26 cellular contexts compared by ENCODE assay signal in genomic region chr2:48268671-48269070, GRCh38.
"Had no signal": no experiment of that assay in that cellular context is flagged by ENCODE, and none has a peak within 500 bp of the region (broad histone marks: within the 10 kb centered on the region; RNA-seq: fewer than 3 reads in every experiment).

No MANE protein-coding gene starts in this region.

- H3K36me3 Mint-ChIP-seq: mesothelial cell of epicardium; natural killer cell treated with Interleukin-12 subunit alpha and Interleukin-12 subunit beta and Interleukin-15 and Interleukin-18, amount 100 ng/mL, for 72 hours; stimulated activated effector memory CD8-positive, alpha-beta T cell treated with anti-CD3 and anti-CD28 coated beads, Interleukin-12 subunit alpha, Interleukin-12 subunit beta, amount 100 ng/mL, for 72 hours; T-cell had no signal

- H3K79me2 ChIP-seq: parathyroid adenoma had no signal

- H3K27me3 Mint-ChIP-seq: activated CD4-positive, alpha-beta T cell treated with anti-CD3 and anti-CD28 coated beads for 36 hours; activated naive CD8-positive, alpha-beta T cell; activated T-cell treated with anti-CD3 and anti-CD28 coated beads, Interleukin-2, amount 50 U/mL, for 24 hours; activated T-helper 17 cell treated with anti-CD3 and anti-CD28 coated beads, Interleukin-2, amount 50 U/mL, for 72 hours; dendritic cell treated with granulocyte-macrophage colony-stimulating factor and Interleukin-4, amounts not matched to agents 40 ng/mL and 50 ng/mL, for 4 days; natural killer cell treated with Interleukin-12 subunit alpha and Interleukin-12 subunit beta and Interleukin-15 and Interleukin-18, amount 100 ng/mL, for 72 hours had no signal

- H3K9me3 Mint-ChIP-seq: activated B cell treated with CpG ODN at 0.5 μM for 24 hours; activated T-cell treated with anti-CD3 and anti-CD28 coated beads, Interleukin-2, amount 50 U/mL, for 24 hours; activated T-helper 17 cell treated with anti-CD3 and anti-CD28 coated beads, Interleukin-2, amount 50 U/mL, for 72 hours; dendritic cell treated with granulocyte-macrophage colony-stimulating factor and Interleukin-4, amounts not matched to agents 40 ng/mL and 50 ng/mL, for 4 days; natural killer cell treated with Interleukin-12 subunit alpha and Interleukin-12 subunit beta and Interleukin-15 and Interleukin-18, amount 100 ng/mL, for 72 hours; stimulated activated effector memory CD8-positive, alpha-beta T cell treated with anti-CD3 and anti-CD28 coated beads, Interleukin-12 subunit alpha, Interleukin-12 subunit beta, amount 100 ng/mL, for 72 hours; T-cell; T-helper 2 cell treated with Interferon-gamma antibody and Interleukin-4, amounts not matched to agents 5 μg/mL and 100 μg/mL, for 36 hours had no signal

- H3K9me3 ChIP-seq: adrenal gland, ascending aorta, left lung, upper lobe of left lung had no signal

- H3K36me3 ChIP-seq: adrenal gland, ascending aorta, brain microvascular endothelial cell, left lung, upper lobe of left lung had no signal

- H3K27me3 ChIP-seq: adrenal gland, ascending aorta, brain microvascular endothelial cell, foreskin keratinocyte, left lung, upper lobe of left lung had no signal

- H3K27ac ChIP-seq: adrenal gland, ascending aorta, brain microvascular endothelial cell, foreskin keratinocyte, left lung, parathyroid adenoma, upper lobe of left lung had no signal

- H3K4me1 ChIP-seq: adrenal gland, ascending aorta, foreskin keratinocyte, parathyroid adenoma, upper lobe of left lung had no signal

- H2AFZ ChIP-seq: parathyroid adenoma had no signal

- H3K4me3 ChIP-seq: adrenal gland, ascending aorta, left lung, lung, upper lobe of left lung had no signal

- H3K4me1 Mint-ChIP-seq: activated B cell treated with CpG ODN at 0.5 μM for 24 hours; activated CD4-positive, alpha-beta T cell treated with anti-CD3 and anti-CD28 coated beads for 36 hours; activated T-helper 17 cell treated with anti-CD3 and anti-CD28 coated beads, Interleukin-2, amount 50 U/mL, for 72 hours; mesothelial cell of epicardium had no signal

- H3K27ac Mint-ChIP-seq: activated B cell treated with CpG ODN at 0.5 μM for 24 hours; activated CD4-positive, alpha-beta T cell treated with anti-CD3 and anti-CD28 coated beads for 36 hours; activated naive CD8-positive, alpha-beta T cell; activated T-cell treated with anti-CD3 and anti-CD28 coated beads, Interleukin-2, amount 50 U/mL, for 24 hours; activated T-helper 17 cell treated with anti-CD3 and anti-CD28 coated beads, Interleukin-2, amount 50 U/mL, for 72 hours; dendritic cell treated with granulocyte-macrophage colony-stimulating factor and Interleukin-4, amounts not matched to agents 40 ng/mL and 50 ng/mL, for 4 days; mesothelial cell of epicardium; natural killer cell treated with Interleukin-12 subunit alpha and Interleukin-12 subunit beta and Interleukin-15 and Interleukin-18, amount 100 ng/mL, for 72 hours; stimulated activated effector memory CD8-positive, alpha-beta T cell treated with anti-CD3 and anti-CD28 coated beads, Interleukin-12 subunit alpha, Interleukin-12 subunit beta, amount 100 ng/mL, for 72 hours; T-cell; T-helper 2 cell treated with Interferon-gamma antibody and Interleukin-4, amounts not matched to agents 5 μg/mL and 100 μg/mL, for 36 hours had no signal

- DNase-seq: activated B cell treated with CpG ODN at 0.5 μM for 24 hours; activated CD4-positive, alpha-beta T cell treated with anti-CD3 and anti-CD28 coated beads for 36 hours; activated CD4-positive, alpha-beta T cell treated with anti-CD3 and anti-CD28 coated beads, Interleukin-2, amount 50 U/mL, for 4 hours; activated CD8-positive, alpha-beta memory T cell treated with anti-CD3 and anti-CD28 coated beads for 24 hours; activated CD8-positive, alpha-beta memory T cell treated with anti-CD3 and anti-CD28 coated beads, Interleukin-2, amount 50 U/mL, for 4 hours; activated T-cell treated with anti-CD3 and anti-CD28 coated beads, Interleukin-2, amount 50 U/mL, for 24 hours; adrenal gland; brain microvascular endothelial cell; caudate nucleus; effector CD4-positive, alpha-beta T cell; foreskin keratinocyte; left lung; right cardiac atrium; stimulated activated CD4-positive, alpha-beta T cell treated with anti-CD3 and anti-CD28 coated beads, Interleukin-12 subunit alpha, Interleukin-12 subunit beta, amount 100 ng/mL, for 4 hours; T-cell; upper lobe of left lung had no signal

- H3K4me3 Mint-ChIP-seq: activated B cell treated with CpG ODN at 0.5 μM for 24 hours; activated CD4-positive, alpha-beta T cell treated with anti-CD3 and anti-CD28 coated beads for 36 hours; activated naive CD8-positive, alpha-beta T cell; activated T-cell treated with anti-CD3 and anti-CD28 coated beads, Interleukin-2, amount 50 U/mL, for 24 hours; activated T-helper 17 cell treated with anti-CD3 and anti-CD28 coated beads, Interleukin-2, amount 50 U/mL, for 72 hours; dendritic cell treated with granulocyte-macrophage colony-stimulating factor and Interleukin-4, amounts not matched to agents 40 ng/mL and 50 ng/mL, for 4 days; mesothelial cell of epicardium; natural killer cell treated with Interleukin-12 subunit alpha and Interleukin-12 subunit beta and Interleukin-15 and Interleukin-18, amount 100 ng/mL, for 72 hours; stimulated activated effector memory CD8-positive, alpha-beta T cell treated with anti-CD3 and anti-CD28 coated beads, Interleukin-12 subunit alpha, Interleukin-12 subunit beta, amount 100 ng/mL, for 72 hours; T-cell; T-helper 2 cell treated with Interferon-gamma antibody and Interleukin-4, amounts not matched to agents 5 μg/mL and 100 μg/mL, for 36 hours had no signal

- H3K9ac ChIP-seq: parathyroid adenoma had no signal
